In genomic region chr17:59093702-59094231, GRCh38 we compare ENCODE assay signal across 10 cellular contexts. TPM values are rescaled to one million over a fixed set of nuclear protein-coding genes. Genes with fewer than 3 reads are reported as not detected.
DNase-seq lines count a peak whose midpoint lies in the region; ATAC-seq, FAIRE-seq and TF ChIP-seq lines count a peak whose summit lies in the region.
"Had no signal": no experiment of that assay in that cellular context is flagged by ENCODE, and none has a peak within 500 bp of the region (broad histone marks: within the 10 kb centered on the region; RNA-seq: fewer than 3 reads in every experiment).

No MANE protein-coding gene starts in this region.

- no peaks in the 10 kb centered on the region for H3K27me3 ChIP-seq in brain microvascular endothelial cell (replicated peaks)

- peak; percentile 9 for FAIRE-seq in urothelium cell line (lab: Jason Lieb, UNC)
- FAIRE-seq: A204.1 had no signal

- H3K36me3 ChIP-seq in brain microvascular endothelial cell (replicated peaks), result peaks cover 10% of the 10 kb centered on the region

- TF ChIP-seq CTCF in brain microvascular endothelial cell (IDR thresholded peaks at IDR 0.05; ENCODE audit: low read depth, low read length, missing control alignments), result no peak

- peak overlapping the region; percentile 12 for H3K4me3 ChIP-seq in brain microvascular endothelial cell (ENCODE audit: low read depth, low read length)

- in situ Hi-C loops in brain microvascular endothelial cell (cut with HindIII; ENCODE audit: low pct_ligation_motif_present, low sequenced_read_pairs), result no loop called here

- ATAC-seq in HG02885 (IDR thresholded peaks at IDR 0.05; ENCODE audit: poor library complexity, unreplicated experiment) (no peak), HG03457 (IDR thresholded peaks at IDR 0.05; ENCODE audit: unreplicated experiment) (no peak)

- peak overlapping the region; percentile 99 for H3K27ac ChIP-seq in brain microvascular endothelial cell

- peak; percentile 50 for DNase-seq in NCI-H82 (lab: John Stamatoyannopoulos, UW)
- no peak for DNase-seq in NCI-H82 treated with DMSO at 0.1 percent for 48 hours (lab: John Stamatoyannopoulos, UW; ENCODE audit: unreplicated experiment)
- peak; percentile 99 for DNase-seq in brain microvascular endothelial cell
- DNase-seq in left kidney (ENCODE audit: low read depth, low spot score), result peak; percentile 78
- peak; percentile 79 for DNase-seq in urothelium cell line (ENCODE audit: low spot score)
- DNase-seq in occipital lobe (lab: John Stamatoyannopoulos, UW), result no peak
- DNase-seq: Karpas-422 had no signal

RNA-seq across cellular contexts. Expression of gene TRIM37, which starts 12.9 kb away (rescaled TPM):
- total RNA-seq in occipital lobe, result 114 TPM

Comparison
In these comparisons a context has a peak if more than half of its experiments do, and no peak if none do; other contexts are left out.
1. DNase-seq: peak in NCI-H82 (single experiment), brain microvascular endothelial cell (single experiment), left kidney (single experiment) and urothelium cell line (single experiment); none in NCI-H82 treated with DMSO at 0.1 percent for 48 hours (single experiment) and occipital lobe (single experiment).